Comparison of ENCODE assay signal across 23 cellular contexts in genomic region chr17:81648013-81648706, GRCh38. TPM values are rescaled to one million over a fixed set of nuclear protein-coding genes. Genes with fewer than 3 reads are reported as not detected.
DNase-seq lines count a peak whose midpoint lies in the region; TF ChIP-seq lines count a peak whose summit lies in the region.
"Had no signal": no experiment of that assay in that cellular context is flagged by ENCODE, and none has a peak within 500 bp of the region (broad histone marks: within the 10 kb centered on the region; RNA-seq: fewer than 3 reads in every experiment).

No MANE protein-coding gene starts in this region.

- H3K36me3 ChIP-seq in H7 (replicated peaks; ENCODE audit: control insufficient read depth, insufficient read depth, low read length), result no peaks in the 10 kb centered on the region
- H3K36me3 ChIP-seq in iPS-20b (ENCODE audit: insufficient read depth, low read depth, low read length), result no peaks in the 10 kb centered on the region
- no peaks in the 10 kb centered on the region for H3K36me3 ChIP-seq in Peyer's patch
- H3K36me3 ChIP-seq: adrenal gland, neutrophil, SJSA1, spleen had no signal

- no peak overlapping the region for H3K9ac ChIP-seq in iPS-20b (ENCODE audit: low read depth, low read length)
- H3K9ac ChIP-seq: KMS-11 had no signal

- H3K4me3 ChIP-seq in H7 (ENCODE audit: insufficient read depth, low read depth, low read length) (peak overlapping the region; percentile 31), iPS-20b (ENCODE audit: low read length) (peak overlapping the region; percentile 63; the same call in 1 of the 2 replicates), Peyer's patch (no peak overlapping the region)
- H3K4me3 ChIP-seq: adrenal gland, SJSA1, stomach had no signal

- TF ChIP-seq CTCF in Peyer's patch (IDR thresholded peaks at IDR 0.05), result no peak

- H3K27me3 ChIP-seq in H7 (ENCODE audit: control insufficient read depth, insufficient read depth, low read length) (peaks cover 20% of the 10 kb centered on the region), iPS-20b (ENCODE audit: insufficient read depth, low read length) (peaks cover 37% of the 10 kb centered on the region), Peyer's patch (peaks cover 0 to 4% of the 10 kb centered on the region in 2 donors)

- DNase-seq in AG20443 (ENCODE audit: low spot score) (peak; percentile 47), H7 (peak; percentile 81), ecto neural progenitor cell (ENCODE audit: low spot score) (peak; percentile 52), Peyer's patch (no peak), SW480 (ENCODE audit: low spot score) (no peak), GF-D8 (lab: John Stamatoyannopoulos, UW) (no peak), NCI-H1417 treated with DMSO at 0.1 percent for 48 hours (lab: John Stamatoyannopoulos, UW) (no peak)
- DNase-seq: activated CD4-positive, alpha-beta T cell treated with anti-CD3 and anti-CD28 coated beads, Interleukin-2, amount 50 U/mL, for 48 hours; activated gamma-delta T cell treated with Interleukin-2 at 50 U/mL for 16 hours; adrenal gland; CD8-positive, alpha-beta T cell; DND-41; NCI-H187 treated with DMSO at 0.1 percent for 48 hours; spleen; stimulated activated CD4-positive, alpha-beta T cell treated with anti-CD3 and anti-CD28 coated beads, Interleukin-4, amount 100 ng/mL, for 24 hours; stomach had no signal

- no peak for TF ChIP-seq POLR2A in Peyer's patch (IDR thresholded peaks at IDR 0.05)

- H3K9me3 ChIP-seq in iPS-20b (ENCODE audit: insufficient read depth, low read depth, low read length) (no peaks in the 10 kb centered on the region), Peyer's patch (peaks cover 0 to 6% (median 3%) of the 10 kb centered on the region in 4 donors)
- H3K9me3 ChIP-seq: adrenal gland had no signal

- peaks cover 2% of the 10 kb centered on the region; the same call in 1 of the 2 replicates for H3K4me1 ChIP-seq in iPS-20b (ENCODE audit: insufficient read depth, low read length)
- H3K4me1 ChIP-seq in Peyer's patch, result no peaks in the 10 kb centered on the region
- H3K4me1 ChIP-seq: adrenal gland had no signal

- no peak overlapping the region for H3K27ac ChIP-seq in iPS-20b (ENCODE audit: low read length)
- H3K27ac ChIP-seq in Peyer's patch, result no peak overlapping the region
- H3K27ac ChIP-seq: adrenal gland, KMS-11, neutrophil, SJSA1, spleen, stomach had no signal

RNA-seq across cellular contexts. Expression of gene PDE6G, which starts 8.2 kb away (rescaled TPM):
- total RNA-seq in H7 (2014; rRNA removed; shearing (Covaris generic)), result 19.0 and 22.7 TPM in 2 replicates
- total RNA-seq in Peyer's patch, result not detected
- total RNA-seq: esophagus mucosa, NCI-H460, renal cortical epithelial cell, SJSA1 had no signal

RNA-seq across cellular contexts. Expression of gene TSPAN10, which starts 11.2 kb away (rescaled TPM):
- total RNA-seq in H7 (2014; rRNA removed; shearing (Covaris generic)), result 0.48 and 0.76 TPM in 2 replicates
- not detected for total RNA-seq in Peyer's patch
- total RNA-seq: stomach had no signal

RNA-seq across cellular contexts. Expression of gene NPLOC4, which starts 11.2 kb away (rescaled TPM):
- 64.5 and 77.1 TPM in 2 replicates for total RNA-seq in H7 (2014; rRNA removed; shearing (Covaris generic))
- 100 to 1,000 TPM in 3 of 4 donors, 10 to 100 TPM in 1; 77.2 to 911 (median 122) TPM for total RNA-seq in Peyer's patch

RNA-seq across cellular contexts. Expression of gene OXLD1, which starts 18.2 kb away (rescaled TPM):
- 100 and 115 TPM in 2 replicates for total RNA-seq in H7 (2014; rRNA removed; shearing (Covaris generic))
- 10 to 100 TPM in 3 of 4 donors, 1 to 10 TPM in 1; 1.7 to 55.4 (median 41.9) TPM for total RNA-seq in Peyer's patch

RNA-seq across cellular contexts. Expression of gene CCDC137, which starts 18.4 kb away (rescaled TPM):
- total RNA-seq in H7 (2014; rRNA removed; shearing (Covaris generic)), result 40.7 and 49.7 TPM in 2 replicates
- total RNA-seq in Peyer's patch, result 10 to 100 TPM; 13.9 to 27.2 (median 17.0) TPM

Comparison
In these comparisons a context has a peak if more than half of its experiments do, and no peak if none do; other contexts are left out.
1. DNase-seq: peak in AG20443 (single experiment), H7 (single experiment) and ecto neural progenitor cell (single experiment); none in Peyer's patch (0 of 3), SW480 (single experiment), GF-D8 (single experiment) and NCI-H1417 treated with DMSO at 0.1 percent for 48 hours (single experiment).
2. H3K4me3 ChIP-seq: peak in H7 (single experiment) and iPS-20b (single experiment); none in Peyer's patch (0 of 4).
3. RNA of gene PDE6G, which starts 8.2 kb away (total RNA-seq): 19.0 to 22.7 TPM in H7; not detected in Peyer's patch; every median in the first group is over 10 times any median in the second.